Comparison of ENCODE assay signal across 8 cellular contexts in genomic region chr22:27800250-27801131, GRCh38. TPM values are rescaled to one million over a fixed set of nuclear protein-coding genes. Genes with fewer than 3 reads are reported as not detected.
DNase-seq lines count a peak whose midpoint lies in the region; ATAC-seq and TF ChIP-seq lines count a peak whose summit lies in the region.

No MANE protein-coding gene starts in this region.

- DNase-seq in activated CD8-positive, alpha-beta T cell treated with anti-CD3 and anti-CD28 coated beads for 36 hours = no peak
- no peak for DNase-seq in activated CD8-positive, alpha-beta T cell treated with anti-CD3 and anti-CD28 coated beads, Interleukin-2, amount 10 ng/mL, durations not matched to agents 7 days and 5 days
- no peak for DNase-seq in central memory CD8-positive, alpha-beta T cell (ENCODE audit: low spot score in 2 of 2)
- DNase-seq in right lobe of liver (peak in 1 of 3 donors; percentile 27), type B pancreatic cell (ENCODE audit: extremely low spot score, unreplicated experiment) (no peak), midbrain (lab: John Stamatoyannopoulos, UW) (no peak), NCI-H128 (lab: John Stamatoyannopoulos, UW; ENCODE audit: unreplicated experiment) (no peak)

- no peaks in the 10 kb centered on the region for H3K9me3 Mint-ChIP-seq in activated CD8-positive, alpha-beta T cell treated with anti-CD3 and anti-CD28 coated beads for 36 hours
- no peaks in the 10 kb centered on the region for H3K9me3 Mint-ChIP-seq in activated CD8-positive, alpha-beta T cell treated with anti-CD3 and anti-CD28 coated beads, Interleukin-2, amount 10 ng/mL, durations not matched to agents 7 days and 5 days (ENCODE audit: insufficient read depth)
- H3K9me3 Mint-ChIP-seq in central memory CD8-positive, alpha-beta T cell = no peaks in the 10 kb centered on the region
- H3K9me3 Mint-ChIP-seq in type B pancreatic cell = no peaks in the 10 kb centered on the region

- no peaks in the 10 kb centered on the region for H3K36me3 Mint-ChIP-seq in activated CD8-positive, alpha-beta T cell treated with anti-CD3 and anti-CD28 coated beads for 36 hours (ENCODE audit: low read depth)
- H3K36me3 Mint-ChIP-seq in activated CD8-positive, alpha-beta T cell treated with anti-CD3 and anti-CD28 coated beads, Interleukin-2, amount 10 ng/mL, durations not matched to agents 7 days and 5 days (ENCODE audit: low read depth) = no peaks in the 10 kb centered on the region
- H3K36me3 Mint-ChIP-seq in central memory CD8-positive, alpha-beta T cell (ENCODE audit: insufficient read depth) = no peaks in the 10 kb centered on the region
- peaks cover 8% of the 10 kb centered on the region for H3K36me3 Mint-ChIP-seq in type B pancreatic cell

- H3K4me1 Mint-ChIP-seq in activated CD8-positive, alpha-beta T cell treated with anti-CD3 and anti-CD28 coated beads for 36 hours (ENCODE audit: low read depth) = peaks cover 10% of the 10 kb centered on the region
- peaks cover 8% of the 10 kb centered on the region for H3K4me1 Mint-ChIP-seq in activated CD8-positive, alpha-beta T cell treated with anti-CD3 and anti-CD28 coated beads, Interleukin-2, amount 10 ng/mL, durations not matched to agents 7 days and 5 days (ENCODE audit: low read depth)
- H3K4me1 Mint-ChIP-seq in central memory CD8-positive, alpha-beta T cell = peaks cover 20% of the 10 kb centered on the region
- peaks cover 37% of the 10 kb centered on the region for H3K4me1 Mint-ChIP-seq in type B pancreatic cell (ENCODE audit: unreplicated experiment)

- no peak for TF ChIP-seq CTCF in activated CD8-positive, alpha-beta T cell treated with anti-CD3 and anti-CD28 coated beads for 36 hours (IDR thresholded peaks at IDR 0.05)
- no peak for TF ChIP-seq CTCF in right lobe of liver (IDR thresholded peaks at IDR 0.05)
- no peak for TF ChIP-seq CTCF in type B pancreatic cell (conservative IDR thresholded peaks at IDR 0.05)

- no peak overlapping the region for H3K27ac ChIP-seq in right lobe of liver

- no peaks in the 10 kb centered on the region for H3K36me3 ChIP-seq in right lobe of liver

- 4% methylated on average over 13 of the region's 73 CpGs for WGBS in right lobe of liver (ENCODE audit: insufficient coverage, low coverage, low lambda C conversion rate, missing lambda C conversion rate)

- no peak overlapping the region for H3K27ac Mint-ChIP-seq in activated CD8-positive, alpha-beta T cell treated with anti-CD3 and anti-CD28 coated beads for 36 hours
- no peak overlapping the region for H3K27ac Mint-ChIP-seq in activated CD8-positive, alpha-beta T cell treated with anti-CD3 and anti-CD28 coated beads, Interleukin-2, amount 10 ng/mL, durations not matched to agents 7 days and 5 days
- H3K27ac Mint-ChIP-seq in central memory CD8-positive, alpha-beta T cell (ENCODE audit: low read depth) = no peak overlapping the region
- no peak overlapping the region for H3K27ac Mint-ChIP-seq in type B pancreatic cell

- ATAC-seq in activated CD8-positive, alpha-beta T cell treated with anti-CD3 and anti-CD28 coated beads for 36 hours = no peak
- ATAC-seq in activated CD8-positive, alpha-beta T cell treated with anti-CD3 and anti-CD28 coated beads, Interleukin-2, amount 10 ng/mL, durations not matched to agents 7 days and 5 days = no peak
- no peak for ATAC-seq in central memory CD8-positive, alpha-beta T cell (replicated peaks; ENCODE audit: extremely low read depth, poor library complexity, severe bottlenecking)
- ATAC-seq in right lobe of liver = no peak
- no peak for ATAC-seq in HG03139 (IDR thresholded peaks at IDR 0.05; ENCODE audit: unreplicated experiment)

- CTCF ChIA-PET in activated CD8-positive, alpha-beta T cell treated with anti-CD3 and anti-CD28 coated beads for 36 hours (lab: Charles Lee) = no interaction called here
- CTCF ChIA-PET in activated CD8-positive, alpha-beta T cell treated with anti-CD3 and anti-CD28 coated beads, Interleukin-2, amount 10 ng/mL, durations not matched to agents 7 days and 5 days (lab: Charles Lee) = no interaction called here

- peak overlapping the region; percentile 69 to 74 (median 73) for H3K4me3 ChIP-seq in right lobe of liver

- H3K4me1 ChIP-seq in right lobe of liver = peaks cover 0 to 17% (median 7%) of the 10 kb centered on the region in 4 donors

- no peak for TF ChIP-seq POLR2A in right lobe of liver (IDR thresholded peaks at IDR 0.05)

- H3K4me3 Mint-ChIP-seq in activated CD8-positive, alpha-beta T cell treated with anti-CD3 and anti-CD28 coated beads for 36 hours = peak overlapping the region; percentile 32
- H3K4me3 Mint-ChIP-seq in activated CD8-positive, alpha-beta T cell treated with anti-CD3 and anti-CD28 coated beads, Interleukin-2, amount 10 ng/mL, durations not matched to agents 7 days and 5 days = no peak overlapping the region
- peak overlapping the region; percentile 83 for H3K4me3 Mint-ChIP-seq in central memory CD8-positive, alpha-beta T cell
- H3K4me3 Mint-ChIP-seq in type B pancreatic cell = peak overlapping the region; percentile 87

- POLR2A ChIA-PET in activated CD8-positive, alpha-beta T cell treated with anti-CD3 and anti-CD28 coated beads for 36 hours (lab: Charles Lee) = no interaction called here
- POLR2A ChIA-PET in activated CD8-positive, alpha-beta T cell treated with anti-CD3 and anti-CD28 coated beads, Interleukin-2, amount 10 ng/mL, durations not matched to agents 7 days and 5 days (lab: Charles Lee) = no interaction called here

- H3K27me3 ChIP-seq in right lobe of liver = peaks cover 0 to 19% of the 10 kb centered on the region in 2 donors

- H3K27me3 Mint-ChIP-seq in activated CD8-positive, alpha-beta T cell treated with anti-CD3 and anti-CD28 coated beads for 36 hours = peaks cover 16% of the 10 kb centered on the region
- H3K27me3 Mint-ChIP-seq in activated CD8-positive, alpha-beta T cell treated with anti-CD3 and anti-CD28 coated beads, Interleukin-2, amount 10 ng/mL, durations not matched to agents 7 days and 5 days (ENCODE audit: low read depth) = peaks cover 30% of the 10 kb centered on the region
- H3K27me3 Mint-ChIP-seq in central memory CD8-positive, alpha-beta T cell = peaks cover 19% of the 10 kb centered on the region
- H3K27me3 Mint-ChIP-seq in type B pancreatic cell = peaks cover 48% of the 10 kb centered on the region

- H3K9me3 ChIP-seq in right lobe of liver = no peaks in the 10 kb centered on the region

- intact Hi-C loops in activated CD8-positive, alpha-beta T cell treated with anti-CD3 and anti-CD28 coated beads for 36 hours (cut with micrococcal nuclease) = no loop called here
- intact Hi-C loops in right lobe of liver (cut with DNase I) = loop anchor here (5.0 to 10.0 kb wide), 3 partner anchors 204 to 393 kb away; no protein-coding TSS in a partner anchor

RNA-seq across cellular contexts. Expression of gene MN1, which starts 1.1 kb away (rescaled TPM):
- total RNA-seq in activated CD8-positive, alpha-beta T cell treated with anti-CD3 and anti-CD28 coated beads for 36 hours = under 1 TPM; 0.11 to 0.16 TPM
- total RNA-seq in activated CD8-positive, alpha-beta T cell treated with anti-CD3 and anti-CD28 coated beads, Interleukin-2, amount 10 ng/mL, durations not matched to agents 7 days and 5 days = under 1 TPM; 0.11 to 0.13 TPM
- total RNA-seq in right lobe of liver = under 1 TPM; 0.10 to 0.77 (median 0.46) TPM
- total RNA-seq in type B pancreatic cell (ENCODE audit: low replicate concordance) = 1.7 and 17.0 TPM in 2 replicates
